ENCODE assay signal across 8 cellular contexts in the genomic region with DNA sequence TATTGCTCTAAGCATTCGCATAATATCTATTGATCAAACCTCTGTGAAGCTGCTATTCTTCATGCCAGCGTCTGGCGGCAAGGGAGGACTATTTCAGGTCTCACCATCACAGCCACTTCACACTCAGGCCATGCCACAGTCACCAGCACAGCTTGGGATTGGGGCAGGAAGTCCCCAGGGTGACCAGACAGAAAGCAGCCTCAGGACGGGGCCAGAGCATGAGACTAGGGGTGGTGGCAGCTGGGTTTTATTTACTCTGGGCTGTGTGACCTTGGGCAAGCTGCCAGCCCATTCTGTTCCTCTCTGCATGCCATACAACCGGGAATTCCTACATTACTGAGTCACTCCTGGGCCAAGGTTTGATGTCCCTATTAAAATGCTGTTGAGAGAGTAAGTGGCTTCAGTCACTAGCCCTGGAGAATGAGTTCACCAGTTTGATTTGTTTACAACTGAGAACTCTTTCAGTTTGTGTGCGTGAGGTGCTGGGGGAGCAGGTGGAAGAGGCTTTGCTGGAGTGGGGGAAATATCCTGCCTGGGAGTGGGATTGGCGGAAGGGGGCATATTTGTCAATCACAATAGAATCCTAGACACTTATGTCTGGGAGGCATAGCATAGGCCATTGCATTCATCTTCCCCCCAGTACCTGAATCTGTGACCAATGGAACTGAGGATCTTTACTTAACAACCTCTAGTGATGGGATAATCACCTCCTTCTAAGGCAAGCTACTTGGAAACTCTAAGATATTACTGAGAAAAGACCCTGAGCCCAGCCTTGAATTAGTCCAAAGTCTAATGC.
DNase-seq lines count a peak whose midpoint lies in the region; ATAC-seq and TF ChIP-seq lines count a peak whose summit lies in the region.

No MANE protein-coding gene starts in this region.

- H3K27me3 ChIP-seq in thoracic aorta (replicated peaks; ENCODE audit: insufficient read depth), result no peaks in the 10 kb centered on the region

- H3K36me3 ChIP-seq in thoracic aorta, result no peaks in the 10 kb centered on the region

- DNase-seq in NCI-H82 (lab: John Stamatoyannopoulos, UW) (peak; percentile 31), NCI-H82 treated with DMSO at 0.1 percent for 48 hours (lab: John Stamatoyannopoulos, UW; ENCODE audit: unreplicated experiment) (no peak), RPMI7951 (ENCODE audit: low read depth) (peak; percentile 98), Right ventricle myocardium superior (peak; percentile 85), thoracic aorta (ENCODE audit: low spot score) (no peak), GDM1 (lab: John Stamatoyannopoulos, UW) (no peak)
- DNase-seq in stimulated activated CD4-positive, alpha-beta T cell treated with anti-CD3 and anti-CD28 coated beads, Interleukin-4, amount 100 ng/mL, for 24 hours, result no peak

- H3K27ac ChIP-seq in thoracic aorta, result no peak overlapping the region

- intact Hi-C loops in Right ventricle myocardium superior (cut with DNase I), result no loop called here

- H3K4me3 ChIP-seq in thoracic aorta, result no peak overlapping the region

- ATAC-seq in Right ventricle myocardium superior (ENCODE audit: poor library complexity) (peak; percentile 97), thoracic aorta (ENCODE audit: insufficient number of reproducible peaks, low FRiP score, low read depth) (peak; percentile 25), GM19328 (IDR thresholded peaks at IDR 0.05; ENCODE audit: unreplicated experiment) (no peak)

- H3K4me1 ChIP-seq in thoracic aorta (ENCODE audit: control insufficient read depth in 1 of 2, low read depth in 2 of 2), result no peaks in the 10 kb centered on the region

- no peaks in the 10 kb centered on the region for H3K9me3 ChIP-seq in thoracic aorta

- no peak for TF ChIP-seq CTCF in thoracic aorta (IDR thresholded peaks at IDR 0.05)

Comparison
In these comparisons a context has a peak if more than half of its experiments do, and no peak if none do; other contexts are left out.
1. DNase-seq: peak in NCI-H82 (single experiment), RPMI7951 (single experiment) and Right ventricle myocardium superior (single experiment); none in NCI-H82 treated with DMSO at 0.1 percent for 48 hours (single experiment), thoracic aorta (single experiment), GDM1 (single experiment) and stimulated activated CD4-positive, alpha-beta T cell treated with anti-CD3 and anti-CD28 coated beads, Interleukin-4, amount 100 ng/mL, for 24 hours (single experiment).